ENCODE assay signal across 20 cellular contexts in the genomic region with DNA sequence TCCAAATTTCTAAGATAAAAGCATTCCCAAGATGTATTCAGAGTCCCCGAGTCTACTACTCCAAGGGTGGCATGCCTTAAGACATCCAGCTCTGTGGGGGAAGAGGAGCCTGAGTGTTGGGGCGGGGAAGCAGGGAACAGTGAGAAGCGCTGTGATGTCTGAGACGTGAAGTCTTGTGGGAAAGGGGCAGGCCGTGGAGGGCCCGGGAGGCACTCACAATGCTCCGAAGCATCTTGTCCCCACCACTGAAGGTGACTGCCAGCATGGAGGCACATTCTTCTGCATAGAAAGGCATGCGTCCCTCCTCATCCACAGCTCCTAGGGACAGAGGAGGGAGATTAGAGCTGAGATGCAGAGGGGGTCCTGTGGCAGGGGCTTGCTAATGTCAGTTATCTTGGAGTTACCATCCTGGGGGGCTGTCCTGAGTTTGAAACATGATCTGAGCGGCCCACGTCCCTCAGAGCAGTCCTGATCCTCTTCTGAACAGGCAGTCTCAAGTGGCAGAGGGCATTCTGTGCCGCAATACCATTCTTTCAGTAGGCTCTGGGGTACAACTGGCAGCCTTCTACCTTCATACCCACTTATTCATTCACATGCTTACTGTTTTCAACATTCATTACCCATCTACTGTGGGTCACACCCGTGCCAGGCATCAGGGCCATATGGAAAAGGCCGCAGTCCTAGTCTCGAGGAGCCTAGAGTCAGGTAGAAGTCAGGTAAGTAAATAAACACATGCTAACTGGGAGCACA. TPM values are rescaled to one million over a fixed set of nuclear protein-coding genes. Genes with fewer than 3 reads are reported as not detected.
DNase-seq lines count a peak whose midpoint lies in the region; ATAC-seq, FAIRE-seq and TF ChIP-seq lines count a peak whose summit lies in the region.
"Had no signal": no experiment of that assay in that cellular context is flagged by ENCODE, and none has a peak within 500 bp of the region (broad histone marks: within the 10 kb centered on the region; RNA-seq: fewer than 3 reads in every experiment).

No MANE protein-coding gene starts in this region.

- H3K4me1 ChIP-seq in ACC112 (ENCODE audit: control insufficient read depth, insufficient read depth, low read length, unreplicated experiment) (peaks cover 40% of the 10 kb centered on the region), kidney (ENCODE audit: control insufficient read depth in 1 of 2, insufficient read depth in 1 of 2, low read depth in 1 of 2, low read length in 2 of 2) (peaks cover 10 to 16% of the 10 kb centered on the region in 2 donors), gastrocnemius medialis (peaks cover 46 to 49% of the 10 kb centered on the region in 2 donors)
- H3K4me1 ChIP-seq: BE2C had no signal

- intact Hi-C loops in kidney (cut with DNase I) = no loop called here
- intact Hi-C loops in gastrocnemius medialis (cut with DNase I; ENCODE audit: low total_unique reads) = no loop called here

- TF ChIP-seq CTCF in VCaP (conservative IDR thresholded peaks at IDR 0.05) (no peak), kidney (IDR thresholded peaks at IDR 0.05; ENCODE audit: borderline replicate concordance, extremely low read depth, insufficient read depth) (no peak), gastrocnemius medialis (IDR thresholded peaks at IDR 0.05 in 4 of 5, conservative IDR thresholded peaks at IDR 0.05 in 1 of 5) (no peak)

- H2AFZ ChIP-seq in ACC112 (ENCODE audit: low read length, unreplicated experiment) = no peak overlapping the region

- H3K27me3 ChIP-seq in ACC112 (ENCODE audit: insufficient read depth, low read length) (no peaks in the 10 kb centered on the region), gastrocnemius medialis (no peaks in the 10 kb centered on the region)
- H3K27me3 ChIP-seq: BE2C, body of pancreas had no signal

- no peak for TF ChIP-seq POLR2A in gastrocnemius medialis (IDR thresholded peaks at IDR 0.05)

- DNase-seq in kidney (peak; percentile 29), gastrocnemius medialis (no peak), SKM-1 (lab: John Stamatoyannopoulos, UW; ENCODE audit: unreplicated experiment) (no peak), GM19239 (ENCODE audit: insufficient read length, low spot score) (no peak), AG08396 (ENCODE audit: low spot score) (no peak)
- DNase-seq: activated CD4-positive, CD25-positive, alpha-beta regulatory T cell; BE2C; body of pancreas; H9; hippocampal formation; kidney glomerular epithelial cell; NCI-H1417; NCI-H226; T-cell had no signal

- no peak for FAIRE-seq in kidney (lab: Jason Lieb, UNC)
- FAIRE-seq in GM19239 (lab: Jason Lieb, UNC) = no peak
- FAIRE-seq: D721Med, G401.6 had no signal

- ATAC-seq in gastrocnemius medialis = no peak
- no peak for ATAC-seq in GM18511 (IDR thresholded peaks at IDR 0.05; ENCODE audit: unreplicated experiment)
- ATAC-seq: body of pancreas, T-cell had no signal

- no peaks in the 10 kb centered on the region for H3K9me3 ChIP-seq in kidney (ENCODE audit: control insufficient read depth in 1 of 2, low read length in 2 of 2)
- H3K9me3 ChIP-seq in gastrocnemius medialis = no peaks in the 10 kb centered on the region
- H3K9me3 ChIP-seq: BE2C, body of pancreas had no signal

- no peak overlapping the region for H3K4me3 ChIP-seq in ACC112 (ENCODE audit: low read depth, low read length)
- H3K4me3 ChIP-seq in kidney (ENCODE audit: low read length in 2 of 2) = no peak overlapping the region
- H3K4me3 ChIP-seq in gastrocnemius medialis = no peak overlapping the region
- H3K4me3 ChIP-seq: body of pancreas had no signal

- H3K27ac ChIP-seq in ACC112 (ENCODE audit: low read depth, low read length) = peak overlapping the region; percentile 92
- H3K27ac ChIP-seq in VCaP = peak overlapping the region; percentile 34
- peak overlapping the region in 1 of 2 donors; percentile 38 for H3K27ac ChIP-seq in kidney (ENCODE audit: low read depth in 2 of 2, low read length in 2 of 2)
- H3K27ac ChIP-seq in gastrocnemius medialis = peak overlapping the region; percentile 80 to 87 (median 82)
- H3K27ac ChIP-seq: RWPE1 had no signal

- no peaks in the 10 kb centered on the region for H3K79me2 ChIP-seq in ACC112 (ENCODE audit: control insufficient read depth, insufficient read depth, low read length, unreplicated experiment)

- no peak overlapping the region for H3K9ac ChIP-seq in kidney (ENCODE audit: low read length in 2 of 2)

- H3K36me3 ChIP-seq in ACC112 (ENCODE audit: insufficient read depth, low read length) (peaks cover 25% of the 10 kb centered on the region), kidney (ENCODE audit: control insufficient read depth in 1 of 2, insufficient read depth in 2 of 2, low read length in 2 of 2) (peaks cover 30 to 39% of the 10 kb centered on the region in 2 donors), gastrocnemius medialis (peaks cover 0 to 46% of the 10 kb centered on the region in 2 donors)

- in situ Hi-C loops in gastrocnemius medialis (cut with MboI; ENCODE audit: low sequenced_read_pairs in 4 of 4) = loop anchor here (10.0 kb wide), 4 partner anchors 108 to 438 kb away; a partner anchor contains a TSS

RNA-seq across cellular contexts. Expression of a gene that starts 8.7 kb away (rescaled TPM):
- total RNA-seq in kidney = 70.2 TPM
- 14.5 TPM for polyA plus RNA-seq in kidney (ENCODE audit: insufficient read depth, low read depth, low replicate concordance)
- total RNA-seq in gastrocnemius medialis = 10 to 100 TPM; 14.5 to 19.9 (median 16.4) TPM

RNA-seq across cellular contexts. Expression of a gene that starts 9.3 kb away (rescaled TPM):
- total RNA-seq in kidney = 24.7 TPM
- polyA plus RNA-seq in kidney (ENCODE audit: insufficient read depth, low read depth, low replicate concordance) = 8.5 TPM
- total RNA-seq in gastrocnemius medialis = 10 to 100 TPM; 17.1 to 22.7 (median 19.9) TPM

RNA-seq across cellular contexts. Expression of a gene that starts 24.0 kb away (rescaled TPM):
- total RNA-seq in kidney (846 TPM), gastrocnemius medialis (100 to 1,000 TPM in 3 of 4 donors, 10 to 100 TPM in 1; 27.4 to 191 (median 124) TPM)
- polyA plus RNA-seq in kidney (ENCODE audit: insufficient read depth, low read depth, low replicate concordance) = 776 TPM

RNA-seq across cellular contexts. Expression of a gene that starts 44.6 kb away (rescaled TPM):
- total RNA-seq in kidney = 37.4 TPM
- 16.4 TPM for polyA plus RNA-seq in kidney (ENCODE audit: insufficient read depth, low read depth, low replicate concordance)
- total RNA-seq in gastrocnemius medialis = 10 to 100 TPM; 14.3 to 33.9 (median 17.7) TPM
